16 cellular contexts compared by ENCODE assay signal in genomic region chr1:70902211-70902610, GRCh38.
DNase-seq lines count a peak whose midpoint lies in the region; ATAC-seq and TF ChIP-seq lines count a peak whose summit lies in the region.
"Had no signal": no experiment of that assay in that cellular context is flagged by ENCODE, and none has a peak within 500 bp of the region (broad histone marks: within the 10 kb centered on the region; RNA-seq: fewer than 3 reads in every experiment).

No MANE protein-coding gene starts in this region.

- no peaks in the 10 kb centered on the region for H3K9me2 ChIP-seq in hepatocyte (replicated peaks; ENCODE audit: insufficient read depth)

- H3K27me3 Mint-ChIP-seq in activated CD8-positive, alpha-beta T cell treated with anti-CD3 and anti-CD28 coated beads for 36 hours = no peaks in the 10 kb centered on the region
- H3K27me3 Mint-ChIP-seq in activated CD8-positive, alpha-beta T cell treated with anti-CD3 and anti-CD28 coated beads, Interleukin-2, amount 10 ng/mL, durations not matched to agents 7 days and 5 days (ENCODE audit: low read depth) = peaks cover 11% of the 10 kb centered on the region

- H3K27ac Mint-ChIP-seq in activated CD8-positive, alpha-beta T cell treated with anti-CD3 and anti-CD28 coated beads for 36 hours = no peak overlapping the region
- H3K27ac Mint-ChIP-seq in activated CD8-positive, alpha-beta T cell treated with anti-CD3 and anti-CD28 coated beads, Interleukin-2, amount 10 ng/mL, durations not matched to agents 7 days and 5 days = no peak overlapping the region
- H3K27ac Mint-ChIP-seq: CD14-positive monocyte had no signal

- no peaks in the 10 kb centered on the region for H3K4me1 Mint-ChIP-seq in activated CD8-positive, alpha-beta T cell treated with anti-CD3 and anti-CD28 coated beads for 36 hours (ENCODE audit: low read depth)
- H3K4me1 Mint-ChIP-seq in activated CD8-positive, alpha-beta T cell treated with anti-CD3 and anti-CD28 coated beads, Interleukin-2, amount 10 ng/mL, durations not matched to agents 7 days and 5 days (ENCODE audit: low read depth) = no peaks in the 10 kb centered on the region
- H3K4me1 Mint-ChIP-seq: CD4-positive, alpha-beta memory T cell had no signal

- no peaks in the 10 kb centered on the region for H3K9me3 ChIP-seq in hepatocyte (ENCODE audit: low read depth)
- H3K9me3 ChIP-seq: BLaER1 had no signal

- H3K79me2 ChIP-seq in hepatocyte = no peaks in the 10 kb centered on the region

- H3K4me1 ChIP-seq in hepatocyte (ENCODE audit: insufficient read depth) = no peaks in the 10 kb centered on the region
- H3K4me1 ChIP-seq: BLaER1 had no signal

- in situ Hi-C loops in GM13977 (cut with MboI; ENCODE audit: low pct_unique_long_range_greater_than_20kb, low sequenced_read_pairs, unreplicated experiment) = no loop called here

- H3K4me3 ChIP-seq in hepatocyte = no peak overlapping the region
- H3K4me3 ChIP-seq: BLaER1, GM23248 had no signal

- no peaks in the 10 kb centered on the region for H3K36me3 Mint-ChIP-seq in activated CD8-positive, alpha-beta T cell treated with anti-CD3 and anti-CD28 coated beads for 36 hours (ENCODE audit: low read depth)
- no peaks in the 10 kb centered on the region for H3K36me3 Mint-ChIP-seq in activated CD8-positive, alpha-beta T cell treated with anti-CD3 and anti-CD28 coated beads, Interleukin-2, amount 10 ng/mL, durations not matched to agents 7 days and 5 days (ENCODE audit: low read depth)
- H3K36me3 Mint-ChIP-seq: CD4-positive, alpha-beta memory T cell had no signal

- no peaks in the 10 kb centered on the region for H4K20me1 ChIP-seq in hepatocyte (ENCODE audit: insufficient read depth, poor library complexity, severe bottlenecking)
- H4K20me1 ChIP-seq: BLaER1 had no signal

- DNase-seq in activated CD8-positive, alpha-beta T cell treated with anti-CD3 and anti-CD28 coated beads for 36 hours = peak; percentile 23
- no peak for DNase-seq in activated CD8-positive, alpha-beta T cell treated with anti-CD3 and anti-CD28 coated beads, Interleukin-2, amount 10 ng/mL, durations not matched to agents 7 days and 5 days
- DNase-seq in NCI-H69 (lab: John Stamatoyannopoulos, UW) (peak; percentile 11), kidney tubule cell (ENCODE audit: low spot score) (peak; percentile 42), GM13977 (ENCODE audit: low spot score) (no peak), hepatocyte (ENCODE audit: low spot score) (no peak), NCI-H1694 treated with DMSO at 0.1 percent for 48 hours (lab: John Stamatoyannopoulos, UW) (no peak)
- DNase-seq: 8988T; CD4-positive, alpha-beta memory T cell; DMS153; DMS79; GDM1; GM23248; HCEC 1CT had no signal

- POLR2A ChIA-PET in activated CD8-positive, alpha-beta T cell treated with anti-CD3 and anti-CD28 coated beads for 36 hours (lab: Charles Lee) = no interaction called here
- POLR2A ChIA-PET in activated CD8-positive, alpha-beta T cell treated with anti-CD3 and anti-CD28 coated beads, Interleukin-2, amount 10 ng/mL, durations not matched to agents 7 days and 5 days (lab: Charles Lee) = no interaction called here

- peak; percentile 45 for ATAC-seq in activated CD8-positive, alpha-beta T cell treated with anti-CD3 and anti-CD28 coated beads for 36 hours
- ATAC-seq in activated CD8-positive, alpha-beta T cell treated with anti-CD3 and anti-CD28 coated beads, Interleukin-2, amount 10 ng/mL, durations not matched to agents 7 days and 5 days = no peak

- CTCF ChIA-PET in activated CD8-positive, alpha-beta T cell treated with anti-CD3 and anti-CD28 coated beads for 36 hours (lab: Charles Lee) = interaction anchor here (1.6 kb wide), 1 partner anchor 64 kb away, joined by 3 read pairs; no protein-coding TSS in a partner anchor
- CTCF ChIA-PET in activated CD8-positive, alpha-beta T cell treated with anti-CD3 and anti-CD28 coated beads, Interleukin-2, amount 10 ng/mL, durations not matched to agents 7 days and 5 days (lab: Charles Lee) = no interaction called here

- H2AFZ ChIP-seq in hepatocyte = no peak overlapping the region
- H2AFZ ChIP-seq: GM23248 had no signal

- H3K9me3 Mint-ChIP-seq in activated CD8-positive, alpha-beta T cell treated with anti-CD3 and anti-CD28 coated beads for 36 hours = no peaks in the 10 kb centered on the region
- H3K9me3 Mint-ChIP-seq in activated CD8-positive, alpha-beta T cell treated with anti-CD3 and anti-CD28 coated beads, Interleukin-2, amount 10 ng/mL, durations not matched to agents 7 days and 5 days (ENCODE audit: insufficient read depth) = peaks cover 3% of the 10 kb centered on the region

- no peak overlapping the region for H3K27ac ChIP-seq in hepatocyte
- H3K27ac ChIP-seq: BLaER1, GM23248 had no signal

- no peaks in the 10 kb centered on the region for H3K27me3 ChIP-seq in hepatocyte
- H3K27me3 ChIP-seq: BLaER1 had no signal

- WGBS in hepatocyte (ENCODE audit: low lambda C conversion rate, missing lambda C conversion rate) = 77% methylated on average over 1 of the region's 1 CpG

- TF ChIP-seq CTCF in activated CD8-positive, alpha-beta T cell treated with anti-CD3 and anti-CD28 coated beads for 36 hours (IDR thresholded peaks at IDR 0.05) = no peak
- TF ChIP-seq CTCF in GM13977 (IDR thresholded peaks at IDR 0.05; ENCODE audit: extremely low read depth, insufficient read depth, missing control alignments) (no peak), hepatocyte (IDR thresholded peaks at IDR 0.05; ENCODE audit: poor library complexity) (no peak)

- no peaks in the 10 kb centered on the region for H3K36me3 ChIP-seq in hepatocyte (replicated peaks; ENCODE audit: insufficient read depth, low read depth)
- H3K36me3 ChIP-seq: BLaER1 had no signal

- no peak overlapping the region for H3K4me3 Mint-ChIP-seq in activated CD8-positive, alpha-beta T cell treated with anti-CD3 and anti-CD28 coated beads for 36 hours
- H3K4me3 Mint-ChIP-seq in activated CD8-positive, alpha-beta T cell treated with anti-CD3 and anti-CD28 coated beads, Interleukin-2, amount 10 ng/mL, durations not matched to agents 7 days and 5 days = no peak overlapping the region
- H3K4me3 Mint-ChIP-seq: CD14-positive monocyte; CD4-positive, alpha-beta memory T cell had no signal

- intact Hi-C loops in activated CD8-positive, alpha-beta T cell treated with anti-CD3 and anti-CD28 coated beads for 36 hours (cut with micrococcal nuclease) = no loop called here

- no peak overlapping the region for H3K4me2 ChIP-seq in hepatocyte
- H3K4me2 ChIP-seq: BLaER1 had no signal

Comparison
In these comparisons a context has a peak if more than half of its experiments do, and no peak if none do; other contexts are left out.
1. DNase-seq: peak in activated CD8-positive, alpha-beta T cell treated with anti-CD3 and anti-CD28 coated beads for 36 hours (single experiment), NCI-H69 (single experiment) and kidney tubule cell (single experiment); none in activated CD8-positive, alpha-beta T cell treated with anti-CD3 and anti-CD28 coated beads, Interleukin-2, amount 10 ng/mL, durations not matched to agents 7 days and 5 days (single experiment), GM13977 (single experiment), hepatocyte (single experiment) and NCI-H1694 treated with DMSO at 0.1 percent for 48 hours (single experiment).